In genomic region chr18:34223164-34223892, GRCh38 we compare ENCODE assay signal across 10 cellular contexts. TPM values are rescaled to one million over a fixed set of nuclear protein-coding genes. Genes with fewer than 3 reads are reported as not detected.
DNase-seq lines count a peak whose midpoint lies in the region; ATAC-seq and TF ChIP-seq lines count a peak whose summit lies in the region.
"Had no signal": no experiment of that assay in that cellular context is flagged by ENCODE, and none has a peak within 500 bp of the region (broad histone marks: within the 10 kb centered on the region; RNA-seq: fewer than 3 reads in every experiment).

No MANE protein-coding gene starts in this region.

- H3K4me1 Mint-ChIP-seq in MCF 10A (ENCODE audit: insufficient read depth, unreplicated experiment) (no peaks in the 10 kb centered on the region), CD14-positive monocyte (no peaks in the 10 kb centered on the region)
- peaks cover 4% of the 10 kb centered on the region for H3K4me1 Mint-ChIP-seq in activated T-helper 1 cell treated with anti-CD3 and anti-CD28 coated beads, Interleukin-12 subunit alpha, Interleukin-12 subunit beta, Interleukin-2, Interleukin-4 antibody, amounts not matched to agents 30 ng/mL and 10 ng/mL and 1 ng/mL, durations not matched to agents 14 hours and 24 hours and 36 hours (ENCODE audit: low read depth)
- H3K4me1 Mint-ChIP-seq: memory B cell had no signal

- H3K27ac Mint-ChIP-seq in MCF 10A (ENCODE audit: low read depth, unreplicated experiment) (no peak overlapping the region), CD14-positive monocyte (no peak overlapping the region)
- H3K27ac Mint-ChIP-seq in activated T-helper 1 cell treated with anti-CD3 and anti-CD28 coated beads, Interleukin-12 subunit alpha, Interleukin-12 subunit beta, Interleukin-2, Interleukin-4 antibody, amounts not matched to agents 30 ng/mL and 10 ng/mL and 1 ng/mL, durations not matched to agents 14 hours and 24 hours and 36 hours: no peak overlapping the region
- H3K27ac Mint-ChIP-seq: memory B cell had no signal

- TF ChIP-seq CTCF in AG10803 (conservative IDR thresholded peaks at IDR 0.05; ENCODE audit: low read length): no peak
- TF ChIP-seq CTCF in MCF 10A (IDR thresholded peaks at IDR 0.05; ENCODE audit: unreplicated experiment): no peak
- no peak for TF ChIP-seq CTCF in CD14-positive monocyte (IDR thresholded peaks at IDR 0.05)

- H3K27me3 ChIP-seq in HUES64 (ENCODE audit: insufficient read depth, low read length): peaks cover 61% of the 10 kb centered on the region
- no peaks in the 10 kb centered on the region for H3K27me3 ChIP-seq in effector memory CD4-positive, alpha-beta T cell (replicated peaks; ENCODE audit: control insufficient read depth, insufficient read depth, low read length, poor library complexity, severe bottlenecking)

- 1% methylated on average over 50 of the region's 51 CpGs for WGBS in HUES64
- WGBS in mesodermal cell (ENCODE audit: insufficient coverage in 2 of 2), 2 experiments: 0 to 1% methylated on average over 33 to 37 of the region's 51 CpGs

- no peaks in the 10 kb centered on the region for H3K9me3 ChIP-seq in HUES64 (ENCODE audit: insufficient read depth, low read depth, low read length)
- no peaks in the 10 kb centered on the region for H3K9me3 ChIP-seq in mesodermal cell (ENCODE audit: control insufficient read depth, low read length)
- H3K9me3 ChIP-seq in effector memory CD4-positive, alpha-beta T cell (ENCODE audit: control insufficient read depth, low read length): no peaks in the 10 kb centered on the region

- no peak overlapping the region; the same call in 1 of the 2 replicates for H3K9ac ChIP-seq in HUES64 (ENCODE audit: low read depth, low read length)

- H3K4me1 ChIP-seq in HUES64 (ENCODE audit: insufficient read depth, low read length) (peaks cover 5% of the 10 kb centered on the region), mesodermal cell (ENCODE audit: control insufficient read depth, insufficient read depth, low read length, poor library complexity, severe bottlenecking) (peaks cover 6% of the 10 kb centered on the region)
- H3K4me1 ChIP-seq in effector memory CD4-positive, alpha-beta T cell (ENCODE audit: control insufficient read depth, insufficient read depth, low read length, poor library complexity, severe bottlenecking): no peaks in the 10 kb centered on the region

- CTCF ChIA-PET in MCF 10A (lab: Yijun Ruan, JAX): no interaction called here

- H3K9me3 Mint-ChIP-seq in MCF 10A (ENCODE audit: unreplicated experiment) (peaks cover 7% of the 10 kb centered on the region), CD14-positive monocyte (peaks cover 0 to 18% (median 8%) of the 10 kb centered on the region in 7 donors)
- H3K9me3 Mint-ChIP-seq in activated T-helper 1 cell treated with anti-CD3 and anti-CD28 coated beads, Interleukin-12 subunit alpha, Interleukin-12 subunit beta, Interleukin-2, Interleukin-4 antibody, amounts not matched to agents 30 ng/mL and 10 ng/mL and 1 ng/mL, durations not matched to agents 14 hours and 24 hours and 36 hours: no peaks in the 10 kb centered on the region
- H3K9me3 Mint-ChIP-seq: memory B cell had no signal

- H3K27me3 Mint-ChIP-seq in MCF 10A (ENCODE audit: insufficient read depth, unreplicated experiment) (peaks cover 27% of the 10 kb centered on the region), CD14-positive monocyte (ENCODE audit: low read depth in 3 of 3) (peaks cover 44 to 71% (median 48%) of the 10 kb centered on the region in 3 donors)
- H3K27me3 Mint-ChIP-seq in activated T-helper 1 cell treated with anti-CD3 and anti-CD28 coated beads, Interleukin-12 subunit alpha, Interleukin-12 subunit beta, Interleukin-2, Interleukin-4 antibody, amounts not matched to agents 30 ng/mL and 10 ng/mL and 1 ng/mL, durations not matched to agents 14 hours and 24 hours and 36 hours (ENCODE audit: insufficient read depth): peaks cover 35% of the 10 kb centered on the region

- H3K4me3 Mint-ChIP-seq in MCF 10A (ENCODE audit: unreplicated experiment) (peak overlapping the region; percentile 45), CD14-positive monocyte (peak overlapping the region in 1 of 2 donors; percentile 81)
- no peak overlapping the region for H3K4me3 Mint-ChIP-seq in activated T-helper 1 cell treated with anti-CD3 and anti-CD28 coated beads, Interleukin-12 subunit alpha, Interleukin-12 subunit beta, Interleukin-2, Interleukin-4 antibody, amounts not matched to agents 30 ng/mL and 10 ng/mL and 1 ng/mL, durations not matched to agents 14 hours and 24 hours and 36 hours
- H3K4me3 Mint-ChIP-seq: memory B cell had no signal

- no peak for ATAC-seq in HG03520 (IDR thresholded peaks at IDR 0.05; ENCODE audit: unreplicated experiment)

- no peak overlapping the region for H3K27ac ChIP-seq in HUES64 (ENCODE audit: low read depth, low read length)
- H3K27ac ChIP-seq in mesodermal cell (ENCODE audit: low read depth, low read length, severe bottlenecking): no peak overlapping the region
- H3K27ac ChIP-seq in effector memory CD4-positive, alpha-beta T cell (ENCODE audit: insufficient read depth, low read length, poor library complexity, severe bottlenecking): no peak overlapping the region

- intact Hi-C loops in MCF 10A (cut with micrococcal nuclease) (no loop called here), CD14-positive monocyte (cut with micrococcal nuclease) (no loop called here)
- intact Hi-C loops in activated T-helper 1 cell treated with anti-CD3 and anti-CD28 coated beads, Interleukin-12 subunit alpha, Interleukin-12 subunit beta, Interleukin-2, Interleukin-4 antibody, amounts not matched to agents 30 ng/mL and 10 ng/mL and 1 ng/mL, durations not matched to agents 14 hours and 24 hours and 36 hours (cut with micrococcal nuclease): loop anchor here (10.0 kb wide), 1 partner anchor 271 kb away; no protein-coding TSS in a partner anchor

- H3K36me3 ChIP-seq in HUES64 (ENCODE audit: insufficient read depth, low read length) (no peaks in the 10 kb centered on the region), mesodermal cell (ENCODE audit: control insufficient read depth, insufficient read depth, low read length) (no peaks in the 10 kb centered on the region)
- no peaks in the 10 kb centered on the region for H3K36me3 ChIP-seq in effector memory CD4-positive, alpha-beta T cell (ENCODE audit: control insufficient read depth, insufficient read depth, low read length)

- H3K36me3 Mint-ChIP-seq in MCF 10A (ENCODE audit: insufficient read depth, unreplicated experiment) (no peaks in the 10 kb centered on the region), CD14-positive monocyte (no peaks in the 10 kb centered on the region)
- no peaks in the 10 kb centered on the region for H3K36me3 Mint-ChIP-seq in activated T-helper 1 cell treated with anti-CD3 and anti-CD28 coated beads, Interleukin-12 subunit alpha, Interleukin-12 subunit beta, Interleukin-2, Interleukin-4 antibody, amounts not matched to agents 30 ng/mL and 10 ng/mL and 1 ng/mL, durations not matched to agents 14 hours and 24 hours and 36 hours (ENCODE audit: low read depth)
- H3K36me3 Mint-ChIP-seq: memory B cell had no signal

- POLR2A ChIA-PET in MCF 10A (lab: Yijun Ruan, JAX): no interaction called here

- DNase-seq in AG10803 (ENCODE audit: low read depth) (no peak), MCF 10A (ENCODE audit: unreplicated experiment) (no peak), CD14-positive monocyte (ENCODE audit: low spot score) (no peak)
- DNase-seq in activated T-helper 1 cell treated with anti-CD3 and anti-CD28 coated beads, Interleukin-12 subunit alpha, Interleukin-12 subunit beta, Interleukin-2, Interleukin-4 antibody, amounts not matched to agents 30 ng/mL and 10 ng/mL and 1 ng/mL, durations not matched to agents 14 hours and 24 hours and 36 hours (ENCODE audit: low spot score): no peak
- DNase-seq in effector memory CD4-positive, alpha-beta T cell: no peak

- H3K4me3 ChIP-seq in AG10803 (ENCODE audit: low read length): peak overlapping the region; percentile 12; the same call in 1 of the 2 replicates
- H3K4me3 ChIP-seq in HUES64 (ENCODE audit: low read length): peak overlapping the region; percentile 71
- peak overlapping the region; percentile 52 for H3K4me3 ChIP-seq in mesodermal cell (ENCODE audit: extremely low read depth, insufficient read depth, low read length, poor library complexity, severe bottlenecking)
- H3K4me3 ChIP-seq in effector memory CD4-positive, alpha-beta T cell (ENCODE audit: insufficient read depth, low read depth, low read length, poor library complexity, severe bottlenecking): no peak overlapping the region

- no TSS peak for BruUV-seq in MCF 10A (replicated peaks; lab: Mats Ljungman, UMichigan)

RNA-seq across cellular contexts. Expression of gene NOL4, which starts 1.4 kb away (rescaled TPM):
- 0.30 TPM for polyA plus RNA-seq in HUES64 (2013, experiment 1 of 2)
- 0.89 TPM for polyA plus RNA-seq in HUES64 (2013, experiment 2 of 2)
- not detected in 2 replicates for total RNA-seq in MCF 10A (2022)
- polyA plus RNA-seq in mesodermal cell (2013, experiment 1 of 2): 1.7 TPM
- polyA plus RNA-seq in mesodermal cell (2013, experiment 2 of 2): 0.35 TPM
- not detected for polyA plus RNA-seq in CD14-positive monocyte
- total RNA-seq in activated T-helper 1 cell treated with anti-CD3 and anti-CD28 coated beads, Interleukin-12 subunit alpha, Interleukin-12 subunit beta, Interleukin-2, Interleukin-4 antibody, amounts not matched to agents 30 ng/mL and 10 ng/mL and 1 ng/mL, durations not matched to agents 14 hours and 24 hours and 36 hours: not detected in 2 replicates
- total RNA-seq: T-helper 1 cell treated with Interleukin-12 subunit alpha and Interleukin-12 subunit beta and Interleukin-4 antibody, amounts not matched to agents 30 ng/mL and 1 ng/mL, for 36 hours had no signal
